Comparison of ENCODE assay signal across 8 cellular contexts in genomic region chrX:102599084-102599949, GRCh38. TPM values are rescaled to one million over a fixed set of nuclear protein-coding genes. Genes with fewer than 3 reads are reported as not detected.
DNase-seq lines count a peak whose midpoint lies in the region; ATAC-seq, FAIRE-seq and TF ChIP-seq lines count a peak whose summit lies in the region.

Gene ARMCX5, plus strand, starts transcription at chrX:102599515. Its CDS starts 2,627 bp downstream, at chrX:102602142.

- H3K4me3 ChIP-seq in GM12865 (ENCODE audit: low read depth, low read length) = peak within 1 kb of the TSS; percentile 73
- peak within 1 kb of the TSS; percentile 95 for H3K4me3 ChIP-seq in right cardiac atrium (ENCODE audit: low read length)
- peak within 1 kb of the TSS; percentile 40 to 41 for H3K4me3 ChIP-seq in prostate gland

- peaks cover 7% of the 10 kb centered on the region for H3K36me3 Mint-ChIP-seq in T-cell

- peaks cover 0 to 12% of the 10 kb centered on the region in 2 donors for H3K27me3 Mint-ChIP-seq in T-cell

- intact Hi-C loops in right cardiac atrium (cut with DNase I) (no loop called here), prostate gland (cut with DNase I) (loop anchor here (2.0 kb wide), 1 partner anchor 51 kb away; the partner anchor contains the start of gene GPRASP1)

- peaks cover 28 to 51% (median 32%) of the 10 kb centered on the region in 3 donors for H3K4me1 Mint-ChIP-seq in T-cell

- CTCF ChIA-PET in T-cell (lab: Charles Lee) = interaction anchor here in 1 of 2 donors (0.5 to 1.0 kb wide), 2 partner anchors 31 to 582 kb away, joined by 3 read pairs; no protein-coding TSS in a partner anchor

- ATAC-seq in HG02759 (IDR thresholded peaks at IDR 0.05; ENCODE audit: unreplicated experiment) (peak; percentile 94), T-cell (replicated peaks in 1 of 4) (peak; percentile 79 to 89 (median 84)), right cardiac atrium (peak; percentile 97 to 98)

- WGBS in right cardiac atrium = under 1% methylated on average over 42 of the region's 42 CpGs
- WGBS in prostate gland = under 1% methylated on average over 42 of the region's 42 CpGs

- DNase-seq in GM12865 (ENCODE audit: low read depth) (peak; percentile 88), NCI-H1417 treated with DMSO at 0.1 percent for 48 hours (lab: John Stamatoyannopoulos, UW) (peak; percentile 51), T-cell (peak; percentile 34 to 77 (median 66)), right cardiac atrium (peak; percentile 72 to 85 (median 82)), prostate gland (ENCODE audit: low spot score) (peak; percentile 63), urothelium cell line (ENCODE audit: low spot score) (peak; percentile 72)

- peak within 1 kb of the TSS; percentile 91 to 99 (median 95) for H3K4me3 Mint-ChIP-seq in T-cell

- H3K27ac Mint-ChIP-seq in T-cell = peak within 1 kb of the TSS; percentile 99

- H3K4me1 ChIP-seq in right cardiac atrium (ENCODE audit: control insufficient read depth, insufficient read depth, low read length) (no peaks in the 10 kb centered on the region), prostate gland (replicated peaks) (no peaks in the 10 kb centered on the region)

- H3K9me3 ChIP-seq in right cardiac atrium (ENCODE audit: control insufficient read depth, low read length) (no peaks in the 10 kb centered on the region), prostate gland (no peaks in the 10 kb centered on the region)

- POLR2A ChIA-PET in T-cell (lab: Charles Lee) = interaction anchor here (0.5 to 1.0 kb wide), 7 partner anchors 16 to 1512 kb away, joined by 3 to 8 read pairs (median 3); no protein-coding TSS in a partner anchor

- no peaks in the 10 kb centered on the region for H3K36me3 ChIP-seq in prostate gland

- H3K27me3 ChIP-seq in right cardiac atrium (ENCODE audit: control insufficient read depth, insufficient read depth) (no peaks in the 10 kb centered on the region), prostate gland (replicated peaks; ENCODE audit: insufficient read depth) (no peaks in the 10 kb centered on the region)

- TF ChIP-seq CTCF in GM12865 (IDR thresholded peaks at IDR 0.05; ENCODE audit: insufficient read depth, low read depth, low read length, missing control alignments) (no peak), prostate gland (IDR thresholded peaks at IDR 0.05) (peak in 2 of 4 experiments; percentile 19 to 35)

- FAIRE-seq in urothelium cell line (lab: Jason Lieb, UNC) = no peak

- H3K9me3 Mint-ChIP-seq in T-cell = no peaks in the 10 kb centered on the region

- H3K27ac ChIP-seq in angular gyrus (ENCODE audit: low read depth, low read length) (peak within 1 kb of the TSS; percentile 68), right cardiac atrium (ENCODE audit: low read length) (peak within 1 kb of the TSS; percentile 91), prostate gland (peak within 1 kb of the TSS; percentile 76 to 80)

- no peak for TF ChIP-seq POLR2A in prostate gland (IDR thresholded peaks at IDR 0.05)

RNA-seq across cellular contexts. Expression of gene ARMCX5, which starts in this region (rescaled TPM):
- total RNA-seq in T-cell (10 to 100 TPM; 10.5 to 14.4 (median 12.1) TPM), right cardiac atrium (10 to 100 TPM in 1 of 4 donors, 1 to 10 TPM in 3; 6.7 to 11.0 (median 8.1) TPM), prostate gland (10 to 100 TPM; 18.6 to 32.7 TPM)
- 4.2 TPM for polyA plus RNA-seq in right cardiac atrium

Comparison
In these comparisons a context has a peak if more than half of its experiments do, and no peak if none do; other contexts are left out.
1. Peak in every context shown above with its lines: DNase-seq, ATAC-seq, H3K4me3 ChIP-seq and H3K27ac ChIP-seq.
2. H3K4me3 ChIP-seq: peak in every context shown above with its lines; median percentile 95 in right cardiac atrium; 73 in GM12865; 40 in prostate gland.